30 cellular contexts compared by ENCODE assay signal in genomic region chr9:37542895-37543294, GRCh38. TPM values are rescaled to one million over a fixed set of nuclear protein-coding genes. Genes with fewer than 3 reads are reported as not detected.
DNase-seq lines count a peak whose midpoint lies in the region; FAIRE-seq and TF ChIP-seq lines count a peak whose summit lies in the region.
"Had no signal": no experiment of that assay in that cellular context is flagged by ENCODE, and none has a peak within 500 bp of the region (broad histone marks: within the 10 kb centered on the region; RNA-seq: fewer than 3 reads in every experiment).

No MANE protein-coding gene starts in this region.

- H3K36me3 ChIP-seq in bronchial epithelial cell (ENCODE audit: control insufficient read depth, insufficient read depth, low read length) (no peaks in the 10 kb centered on the region), spleen (peaks cover 0 to 43% (median 9%) of the 10 kb centered on the region in 6 donors)

- peak; percentile 7 for DNase-seq in activated CD4-positive, alpha-beta T cell treated with anti-CD3 and anti-CD28 coated beads for 48 hours
- DNase-seq in activated CD4-positive, alpha-beta T cell treated with anti-CD3 and anti-CD28 coated beads, Interleukin-2, amount 10 ng/mL, durations not matched to agents 7 days and 5 days: no peak
- DNase-seq in RPMI7951 (ENCODE audit: low read depth) (peak; percentile 7), bronchial epithelial cell (ENCODE audit: low read depth) (peak; percentile 62), spleen (no peak), middle frontal gyrus (ENCODE audit: extremely low spot score, low spot score) (no peak), T1000 (lab: John Stamatoyannopoulos, UW) (no peak)
- DNase-seq in effector CD8-positive, alpha-beta T cell (lab: John Stamatoyannopoulos, UW): no peak
- DNase-seq: activated naive CD4-positive, alpha-beta T cell treated with anti-CD3 and anti-CD28 coated beads, Interleukin-2, amount 10 ng/mL, durations not matched to agents 7 days and 5 days; activated T-cell treated with anti-CD3 and anti-CD28 coated beads, Interleukin-2, amount 50 U/mL, for 4 hours; AML-193; anterior cingulate cortex; caudate nucleus; CD8-positive, alpha-beta T cell; DMS153; H7; midbrain; natural killer cell; NCI-H1417 treated with DMSO at 0.1 percent for 48 hours; NCI-H2081 treated with DMSO at 0.1 percent for 48 hours; NCI-H345; occipital lobe; psoas muscle; SK-N-SH; stimulated activated CD4-positive, alpha-beta T cell treated with anti-CD3 and anti-CD28 coated beads, Interleukin-15, amount 100 ng/mL, for 24 hours had no signal

- POLR2A ChIA-PET in activated CD4-positive, alpha-beta T cell treated with anti-CD3 and anti-CD28 coated beads, Interleukin-2, amount 10 ng/mL, durations not matched to agents 7 days and 5 days (lab: Charles Lee): no interaction called here

- H3K36me3 Mint-ChIP-seq in activated CD4-positive, alpha-beta T cell treated with anti-CD3 and anti-CD28 coated beads, Interleukin-2, amount 10 ng/mL, durations not matched to agents 7 days and 5 days (ENCODE audit: low read depth): no peaks in the 10 kb centered on the region
- H3K36me3 Mint-ChIP-seq: activated naive CD4-positive, alpha-beta T cell treated with anti-CD3 and anti-CD28 coated beads, Interleukin-2, amount 10 ng/mL, durations not matched to agents 7 days and 5 days; natural killer cell had no signal

- no peak for FAIRE-seq in bronchial epithelial cell (lab: Jason Lieb, UNC)
- FAIRE-seq: A204.1, G401.6, islet of Langerhans had no signal

- no peaks in the 10 kb centered on the region for H3K4me1 Mint-ChIP-seq in activated CD4-positive, alpha-beta T cell treated with anti-CD3 and anti-CD28 coated beads, Interleukin-2, amount 10 ng/mL, durations not matched to agents 7 days and 5 days
- H3K4me1 Mint-ChIP-seq: activated naive CD4-positive, alpha-beta T cell treated with anti-CD3 and anti-CD28 coated beads, Interleukin-2, amount 10 ng/mL, durations not matched to agents 7 days and 5 days; natural killer cell had no signal

- no peaks in the 10 kb centered on the region for H3K27me3 Mint-ChIP-seq in activated CD4-positive, alpha-beta T cell treated with anti-CD3 and anti-CD28 coated beads, Interleukin-2, amount 10 ng/mL, durations not matched to agents 7 days and 5 days
- H3K27me3 Mint-ChIP-seq: activated naive CD4-positive, alpha-beta T cell treated with anti-CD3 and anti-CD28 coated beads, Interleukin-2, amount 10 ng/mL, durations not matched to agents 7 days and 5 days; stimulated activated naive CD8-positive, alpha-beta T cell treated with anti-CD3 and anti-CD28 coated beads, Interleukin-15, Interleukin-2, amounts not matched to agents 100 ng/mL and 50 ng/mL, for 24 hours had no signal

- intact Hi-C loops in spleen (cut with DNase I; ENCODE audit: low total_unique reads): no loop called here

- CTCF ChIA-PET in activated CD4-positive, alpha-beta T cell treated with anti-CD3 and anti-CD28 coated beads, Interleukin-2, amount 10 ng/mL, durations not matched to agents 7 days and 5 days (lab: Charles Lee): no interaction called here

- H3K27ac Mint-ChIP-seq in activated CD4-positive, alpha-beta T cell treated with anti-CD3 and anti-CD28 coated beads, Interleukin-2, amount 10 ng/mL, durations not matched to agents 7 days and 5 days: no peak overlapping the region
- H3K27ac Mint-ChIP-seq: activated naive CD4-positive, alpha-beta T cell treated with anti-CD3 and anti-CD28 coated beads, Interleukin-2, amount 10 ng/mL, durations not matched to agents 7 days and 5 days; CD8-positive, alpha-beta T cell; natural killer cell; stimulated activated naive CD8-positive, alpha-beta T cell treated with anti-CD3 and anti-CD28 coated beads, Interleukin-15, Interleukin-2, amounts not matched to agents 100 ng/mL and 50 ng/mL, for 24 hours; T-helper 1 cell treated with Interleukin-12 subunit alpha and Interleukin-12 subunit beta and Interleukin-4 antibody, amounts not matched to agents 30 μg/mL and 1 μg/mL, for 36 hours had no signal

- TF ChIP-seq CTCF in bronchial epithelial cell (IDR thresholded peaks at IDR 0.05; ENCODE audit: insufficient read depth, low read length, severe bottlenecking) (no peak), spleen (IDR thresholded peaks at IDR 0.05 in 8 of 11, conservative IDR thresholded peaks at IDR 0.05 in 3 of 11) (no peak)

- H3K4me3 ChIP-seq in bronchial epithelial cell (ENCODE audit: low read depth, low read length) (no peak overlapping the region), spleen (no peak overlapping the region)
- H3K4me3 ChIP-seq: psoas muscle had no signal

- no peak for TF ChIP-seq POLR2A in spleen (IDR thresholded peaks at IDR 0.05)

- no peaks in the 10 kb centered on the region for H3K9me3 ChIP-seq in spleen
- H3K9me3 ChIP-seq: psoas muscle, SK-N-SH had no signal

- H3K27me3 ChIP-seq in bronchial epithelial cell (ENCODE audit: control insufficient read depth, insufficient read depth, low read length): no peaks in the 10 kb centered on the region
- H3K27me3 ChIP-seq in spleen (replicated peaks in 1 of 7): no peaks in the 10 kb centered on the region

- H3K4me1 ChIP-seq in spleen: peaks cover 0 to 26% (median 0%) of the 10 kb centered on the region in 6 donors

- H3K4me3 Mint-ChIP-seq in activated CD4-positive, alpha-beta T cell treated with anti-CD3 and anti-CD28 coated beads, Interleukin-2, amount 10 ng/mL, durations not matched to agents 7 days and 5 days: no peak overlapping the region
- H3K4me3 Mint-ChIP-seq: activated naive CD4-positive, alpha-beta T cell treated with anti-CD3 and anti-CD28 coated beads, Interleukin-2, amount 10 ng/mL, durations not matched to agents 7 days and 5 days; activated T-cell treated with anti-CD3 and anti-CD28 coated beads, Interleukin-2, amount 50 U/mL, for 4 hours; CD8-positive, alpha-beta T cell; natural killer cell; stimulated activated naive CD8-positive, alpha-beta T cell treated with anti-CD3 and anti-CD28 coated beads, Interleukin-15, Interleukin-2, amounts not matched to agents 100 ng/mL and 50 ng/mL, for 24 hours; T-helper 1 cell treated with Interleukin-12 subunit alpha and Interleukin-12 subunit beta and Interleukin-4 antibody, amounts not matched to agents 30 μg/mL and 1 μg/mL, for 36 hours had no signal

- H3K27ac ChIP-seq in spleen: peak overlapping the region in 5 of 8 donors; percentile 23 to 70 (median 62)
- H3K27ac ChIP-seq: psoas muscle had no signal

- no peaks in the 10 kb centered on the region for H3K9me3 Mint-ChIP-seq in activated CD4-positive, alpha-beta T cell treated with anti-CD3 and anti-CD28 coated beads, Interleukin-2, amount 10 ng/mL, durations not matched to agents 7 days and 5 days
- H3K9me3 Mint-ChIP-seq: activated naive CD4-positive, alpha-beta T cell treated with anti-CD3 and anti-CD28 coated beads, Interleukin-2, amount 10 ng/mL, durations not matched to agents 7 days and 5 days; activated T-cell treated with anti-CD3 and anti-CD28 coated beads, Interleukin-2, amount 50 U/mL, for 4 hours; CD8-positive, alpha-beta T cell; natural killer cell; stimulated activated naive CD8-positive, alpha-beta T cell treated with anti-CD3 and anti-CD28 coated beads, Interleukin-15, Interleukin-2, amounts not matched to agents 100 ng/mL and 50 ng/mL, for 24 hours; T-helper 1 cell treated with Interleukin-12 subunit alpha and Interleukin-12 subunit beta and Interleukin-4 antibody, amounts not matched to agents 30 μg/mL and 1 μg/mL, for 36 hours had no signal

- 42 to 65% (median 60%) methylated on average over 1 of the region's 1 CpG for WGBS in spleen, 5 donors

RNA-seq across cellular contexts. Expression of gene FBXO10, which starts 33.3 kb away (rescaled TPM):
- 1 to 10 TPM; 2.6 TPM for total RNA-seq in activated CD4-positive, alpha-beta T cell treated with anti-CD3 and anti-CD28 coated beads, Interleukin-2, amount 10 ng/mL, durations not matched to agents 7 days and 5 days
- total RNA-seq in RPMI7951 (2014; rRNA removed; shearing (Covaris generic)): 2.6 and 7.2 TPM in 2 replicates
- 3.7 and 5.5 TPM in 2 replicates for total RNA-seq in bronchial epithelial cell
- total RNA-seq in spleen: 10 to 100 TPM; 15.6 to 36.9 (median 20.2) TPM
- polyA plus RNA-seq in spleen: 1 to 10 TPM; 3.2 to 8.3 (median 3.9) TPM

RNA-seq across cellular contexts. Expression of gene TOMM5, which starts 49.5 kb away (rescaled TPM):
- total RNA-seq in activated CD4-positive, alpha-beta T cell treated with anti-CD3 and anti-CD28 coated beads, Interleukin-2, amount 10 ng/mL, durations not matched to agents 7 days and 5 days: 10 to 100 TPM; 81.0 to 88.7 TPM
- 265 and 292 TPM in 2 replicates for total RNA-seq in RPMI7951 (2014; rRNA removed; shearing (Covaris generic))
- total RNA-seq in bronchial epithelial cell (108 and 126 TPM in 2 replicates), spleen (100 to 1,000 TPM in 1 of 7 donors, 10 to 100 TPM in 6; 54.1 to 108 (median 65.5) TPM)
- 100 to 1,000 TPM; 106 to 155 (median 137) TPM for polyA plus RNA-seq in spleen

RNA-seq across cellular contexts. Expression of gene POLR1E, which starts 57.1 kb away (rescaled TPM):
- 10 to 100 TPM; 35.8 to 36.3 TPM for total RNA-seq in activated CD4-positive, alpha-beta T cell treated with anti-CD3 and anti-CD28 coated beads, Interleukin-2, amount 10 ng/mL, durations not matched to agents 7 days and 5 days
- 30.3 and 31.7 TPM in 2 replicates for total RNA-seq in RPMI7951 (2014; rRNA removed; shearing (Covaris generic))
- total RNA-seq in bronchial epithelial cell (15.6 and 38.7 TPM in 2 replicates), spleen (10 to 100 TPM; 14.4 to 21.0 (median 18.5) TPM)
- polyA plus RNA-seq in spleen: 10 to 100 TPM; 14.6 to 18.0 (median 15.4) TPM

Comparison
In these comparisons a context has a peak if more than half of its experiments do, and no peak if none do; other contexts are left out.
1. DNase-seq: peak in activated CD4-positive, alpha-beta T cell treated with anti-CD3 and anti-CD28 coated beads for 48 hours (single experiment), RPMI7951 (single experiment) and bronchial epithelial cell (single experiment); none in activated CD4-positive, alpha-beta T cell treated with anti-CD3 and anti-CD28 coated beads, Interleukin-2, amount 10 ng/mL, durations not matched to agents 7 days and 5 days (single experiment), spleen (single experiment), middle frontal gyrus (single experiment), effector CD8-positive, alpha-beta T cell (single experiment) and T1000 (single experiment).